In genomic region chr22:26589367-26589844, GRCh38 we compare ENCODE assay signal across 8 cellular contexts. TPM values are rescaled to one million over a fixed set of nuclear protein-coding genes. Genes with fewer than 3 reads are reported as not detected.
DNase-seq lines count a peak whose midpoint lies in the region; ATAC-seq and TF ChIP-seq lines count a peak whose summit lies in the region.

No MANE protein-coding gene starts in this region.

- H4K5ac ChIP-seq in H9 (ENCODE audit: insufficient read length, low read depth, low read length): no peak overlapping the region

- H3K27ac ChIP-seq in CD4-positive, alpha-beta memory T cell (ENCODE audit: low read depth, low read length): peak overlapping the region; percentile 66
- H3K27ac ChIP-seq in H9 (ENCODE audit: insufficient read length, low read depth, low read length) (no peak overlapping the region), OCI-LY7 (ENCODE audit: low read depth, low read length, poor library complexity, severe bottlenecking) (no peak overlapping the region), sigmoid colon (peak overlapping the region; percentile 75 to 80 (median 78))

- no peak overlapping the region for H2BK120ac ChIP-seq in H9 (ENCODE audit: low read depth, low read length, poor library complexity, severe bottlenecking)

- no peak overlapping the region for H2AFZ ChIP-seq in H9 (ENCODE audit: low read length)
- peak overlapping the region; percentile 69 for H2AFZ ChIP-seq in OCI-LY7 (ENCODE audit: low read length)

- H3K4me2 ChIP-seq in H9 (ENCODE audit: insufficient read depth, insufficient read length, low read length) (peak overlapping the region; percentile 79), OCI-LY7 (ENCODE audit: low read length) (peak overlapping the region; percentile 77)

- no TSS peak for BruUV-seq in OCI-LY7 (replicated peaks; lab: Mats Ljungman, UMichigan)

- H4K20me1 ChIP-seq in H9 (ENCODE audit: control insufficient read depth, insufficient read depth, insufficient read length) (no peaks in the 10 kb centered on the region), OCI-LY7 (ENCODE audit: insufficient read depth, low read length) (no peaks in the 10 kb centered on the region)

- H3K14ac ChIP-seq in H9 (ENCODE audit: insufficient read depth, low read length): peak overlapping the region; percentile 11; the same call in 1 of the 2 replicates

- no peaks in the 10 kb centered on the region for H3K9me3 ChIP-seq in CD4-positive, alpha-beta memory T cell (ENCODE audit: control insufficient read depth in 1 of 2, low read length in 2 of 2)
- H3K9me3 ChIP-seq in H9 (ENCODE audit: control insufficient read depth, low read depth, low read length) (no peaks in the 10 kb centered on the region), OCI-LY7 (ENCODE audit: low read length) (peaks cover 5% of the 10 kb centered on the region; the same call in 1 of the 2 replicates), sigmoid colon (no peaks in the 10 kb centered on the region)

- no peak for TF ChIP-seq EP300 in sigmoid colon (IDR thresholded peaks at IDR 0.05)

- no peaks in the 10 kb centered on the region for H3K27me3 ChIP-seq in CD4-positive, alpha-beta memory T cell (ENCODE audit: insufficient read depth, low read length)
- H3K27me3 ChIP-seq in H9 (ENCODE audit: insufficient read depth, low read length) (no peaks in the 10 kb centered on the region), sigmoid colon (no peaks in the 10 kb centered on the region)

- H3K23ac ChIP-seq in H9 (ENCODE audit: insufficient read length, low read depth, low read length): no peak overlapping the region

- POLR2A ChIA-PET in CD4-positive, alpha-beta memory T cell (lab: Charles Lee; ENCODE audit: partially characterized antibody): interaction anchor here (1.2 to 2.8 kb wide), 7 partner anchors 9 to 106 kb away, joined by 3 to 13 read pairs (median 8); partner anchors contain the start of genes HPS4, SRRD and TFIP11
- POLR2A ChIA-PET in OCI-LY7 (lab: Charles Lee): no interaction called here
- POLR2A ChIA-PET in activated naive CD8-positive, alpha-beta T cell treated with anti-CD3 and anti-CD28 coated beads, Interleukin-2, amount 10 ng/mL, durations not matched to agents 7 days and 5 days (lab: Charles Lee): interaction anchor here (0.8 to 1.9 kb wide), 3 partner anchors 9 to 83 kb away, joined by 3 to 5 read pairs (median 4); no protein-coding TSS in a partner anchor

- peaks cover 2% of the 10 kb centered on the region for H3K79me1 ChIP-seq in H9 (ENCODE audit: insufficient read depth, low read depth, low read length, poor library complexity, severe bottlenecking)

- CTCF ChIA-PET in CD4-positive, alpha-beta memory T cell (lab: Charles Lee; ENCODE audit: partially characterized antibody): no interaction called here
- CTCF ChIA-PET in OCI-LY7 (lab: Charles Lee; ENCODE audit: unreplicated experiment): interaction anchor here (0.6 kb wide), 1 partner anchor 1393 kb away, joined by 3 read pairs; no protein-coding TSS in a partner anchor

- no peak overlapping the region for H2BK12ac ChIP-seq in H9 (ENCODE audit: insufficient read length, low read depth, low read length)

- peaks cover 0 to 10% of the 10 kb centered on the region in 2 donors for H3K36me3 Mint-ChIP-seq in CD4-positive, alpha-beta memory T cell
- H3K36me3 Mint-ChIP-seq in H9 (ENCODE audit: insufficient read depth in 1 of 3, low read depth in 3 of 3): peaks cover 13 to 16% (median 14%) of the 10 kb centered on the region in 3 experiments
- H3K36me3 Mint-ChIP-seq in activated naive CD8-positive, alpha-beta T cell treated with anti-CD3 and anti-CD28 coated beads, Interleukin-2, amount 10 ng/mL, durations not matched to agents 7 days and 5 days: peaks cover 5% of the 10 kb centered on the region

- no peak overlapping the region for H3T11ph ChIP-seq in H9 (ENCODE audit: low read length)

- H3K9me2 ChIP-seq in OCI-LY7 (ENCODE audit: insufficient read depth, low read length): no peaks in the 10 kb centered on the region

- DNase-seq in CD4-positive, alpha-beta memory T cell: peak in 3 of 5 donors; percentile 30 to 48 (median 32)
- no peak for DNase-seq in H9
- DNase-seq in OCI-LY7 (ENCODE audit: low spot score): peak; percentile 28
- DNase-seq in activated naive CD8-positive, alpha-beta T cell treated with anti-CD3 and anti-CD28 coated beads, Interleukin-2, amount 10 ng/mL, durations not matched to agents 7 days and 5 days: peak; percentile 63
- peak; percentile 59 for DNase-seq in hepatic stellate cell (ENCODE audit: low spot score)
- no peak for DNase-seq in sigmoid colon
- no peak for DNase-seq in COR-L47 (lab: John Stamatoyannopoulos, UW)
- no peak for DNase-seq in DMS114 treated with DMSO at 0.1 percent for 48 hours (lab: John Stamatoyannopoulos, UW; ENCODE audit: unreplicated experiment)

- H3K23me2 ChIP-seq in H9 (ENCODE audit: insufficient read length, low read depth, low read length, poor library complexity, severe bottlenecking): no peaks in the 10 kb centered on the region

- no peak overlapping the region for H2BK15ac ChIP-seq in H9 (ENCODE audit: low read depth, low read length)

- no peaks in the 10 kb centered on the region for H3K27me3 Mint-ChIP-seq in CD4-positive, alpha-beta memory T cell
- H3K27me3 Mint-ChIP-seq in H9 (ENCODE audit: low read depth): peaks cover 3% of the 10 kb centered on the region
- H3K27me3 Mint-ChIP-seq in activated naive CD8-positive, alpha-beta T cell treated with anti-CD3 and anti-CD28 coated beads, Interleukin-2, amount 10 ng/mL, durations not matched to agents 7 days and 5 days: no peaks in the 10 kb centered on the region

- no peaks in the 10 kb centered on the region for H3K36me3 ChIP-seq in CD4-positive, alpha-beta memory T cell (ENCODE audit: insufficient read depth, low read length)
- peaks cover 4% of the 10 kb centered on the region; the same call in 1 of the 2 replicates for H3K36me3 ChIP-seq in OCI-LY7 (ENCODE audit: insufficient read depth, low read length)
- H3K36me3 ChIP-seq in sigmoid colon: no peaks in the 10 kb centered on the region

- TF ChIP-seq CTCF in H9 (conservative IDR thresholded peaks at IDR 0.05) (no peak), OCI-LY7 (conservative IDR thresholded peaks at IDR 0.05; ENCODE audit: low read length) (no peak), sigmoid colon (IDR thresholded peaks at IDR 0.05) (no peak)

- H3K56ac ChIP-seq in H9 (ENCODE audit: insufficient read length, low read depth, low read length): no peak overlapping the region

- no peak overlapping the region for H2BK20ac ChIP-seq in H9 (ENCODE audit: low read depth, low read length, poor library complexity, severe bottlenecking)

- H3K4me3 Mint-ChIP-seq in CD4-positive, alpha-beta memory T cell: peak overlapping the region; percentile 89 to 94 (median 90)
- peak overlapping the region; percentile 85 to 93 for H3K4me3 Mint-ChIP-seq in H9
- H3K4me3 Mint-ChIP-seq in activated naive CD8-positive, alpha-beta T cell treated with anti-CD3 and anti-CD28 coated beads, Interleukin-2, amount 10 ng/mL, durations not matched to agents 7 days and 5 days: peak overlapping the region; percentile 95

- H3K79me2 ChIP-seq in H9 (ENCODE audit: insufficient read depth, low read length): peaks cover 28% of the 10 kb centered on the region; the same call in 1 of the 2 replicates
- H3K79me2 ChIP-seq in OCI-LY7 (ENCODE audit: insufficient read depth, low read depth, low read length): peaks cover 10% of the 10 kb centered on the region; the same call in 1 of the 2 replicates

- no peak for TF ChIP-seq POLR2A in sigmoid colon (IDR thresholded peaks at IDR 0.05)

- H3K4me3 ChIP-seq in CD4-positive, alpha-beta memory T cell (ENCODE audit: low read length in 2 of 2): peak overlapping the region; percentile 69 to 78
- H3K4me3 ChIP-seq in OCI-LY7 (ENCODE audit: low read depth, low read length, poor library complexity, severe bottlenecking) (peak overlapping the region; percentile 91), sigmoid colon (peak overlapping the region; percentile 65 to 85 (median 78))

- peaks cover 0 to 2% (median 0%) of the 10 kb centered on the region in 8 donors for H3K9me3 Mint-ChIP-seq in CD4-positive, alpha-beta memory T cell
- H3K9me3 Mint-ChIP-seq in H9: peaks cover 0 to 3% of the 10 kb centered on the region in 2 experiments; a peak in 2 of 5 replicates
- no peaks in the 10 kb centered on the region for H3K9me3 Mint-ChIP-seq in activated naive CD8-positive, alpha-beta T cell treated with anti-CD3 and anti-CD28 coated beads, Interleukin-2, amount 10 ng/mL, durations not matched to agents 7 days and 5 days

- H3K4me1 ChIP-seq in CD4-positive, alpha-beta memory T cell (ENCODE audit: insufficient read depth, low read length): peaks cover 83% of the 10 kb centered on the region
- H3K4me1 ChIP-seq in H9 (ENCODE audit: insufficient read depth, low read length): peaks cover 5% of the 10 kb centered on the region; the same call in 1 of the 2 replicates
- H3K4me1 ChIP-seq in OCI-LY7 (ENCODE audit: insufficient read depth, low read length, poor library complexity, severe bottlenecking): peaks cover 44% of the 10 kb centered on the region
- peaks cover 4 to 19% (median 12%) of the 10 kb centered on the region in 4 donors for H3K4me1 ChIP-seq in sigmoid colon

- intact Hi-C loops in CD4-positive, alpha-beta memory T cell (cut with micrococcal nuclease): no loop called here
- intact Hi-C loops in OCI-LY7 (cut with micrococcal nuclease; ENCODE audit: unreplicated experiment): loop anchor here (1.0 kb wide), 1 partner anchor 9 kb away; no protein-coding TSS in a partner anchor
- intact Hi-C loops in sigmoid colon (cut with DNase I): no loop called here

- H2AK5ac ChIP-seq in H9 (ENCODE audit: insufficient read length, low read length): no peak overlapping the region

- H3K4me1 Mint-ChIP-seq in CD4-positive, alpha-beta memory T cell: peaks cover 45 to 86% (median 65%) of the 10 kb centered on the region in 4 donors
- peaks cover 44 to 56% of the 10 kb centered on the region in 2 experiments for H3K4me1 Mint-ChIP-seq in H9
- H3K4me1 Mint-ChIP-seq in activated naive CD8-positive, alpha-beta T cell treated with anti-CD3 and anti-CD28 coated beads, Interleukin-2, amount 10 ng/mL, durations not matched to agents 7 days and 5 days: peaks cover 72% of the 10 kb centered on the region

- ATAC-seq in activated naive CD8-positive, alpha-beta T cell treated with anti-CD3 and anti-CD28 coated beads, Interleukin-2, amount 10 ng/mL, durations not matched to agents 7 days and 5 days (ENCODE audit: low read depth): no peak

- no peak overlapping the region for H3K18ac ChIP-seq in H9 (ENCODE audit: insufficient read length, low read depth, low read length)

- H2BK5ac ChIP-seq in H9 (ENCODE audit: insufficient read length, low read length): no peak overlapping the region

- no peak overlapping the region for H4K8ac ChIP-seq in H9 (replicated peaks; ENCODE audit: insufficient read length, low read depth, low read length)

- H4K91ac ChIP-seq in H9 (ENCODE audit: insufficient read length, low read depth, low read length): no peak overlapping the region

- H3K4ac ChIP-seq in H9 (ENCODE audit: low read depth, low read length): no peak overlapping the region

- H3K9ac ChIP-seq in H9 (ENCODE audit: extremely low read depth, insufficient read length, low read length): peak overlapping the region; percentile 51

- WGBS in H9 (ENCODE audit: extremely low coverage, insufficient read length, low lambda C conversion rate): no CpG with 5 or more reads among the region's 44 CpGs
- 0 to 1% methylated on average over 44 of the region's 44 CpGs for WGBS in sigmoid colon, 2 donors

- H3K27ac Mint-ChIP-seq in CD4-positive, alpha-beta memory T cell: peak overlapping the region; percentile 70 to 92 (median 86)
- H3K27ac Mint-ChIP-seq in H9: peak overlapping the region in 2 of 3 experiments; percentile 57 to 91; a peak in 3 of 7 replicates
- H3K27ac Mint-ChIP-seq in activated naive CD8-positive, alpha-beta T cell treated with anti-CD3 and anti-CD28 coated beads, Interleukin-2, amount 10 ng/mL, durations not matched to agents 7 days and 5 days: peak overlapping the region; percentile 85

RNA-seq across cellular contexts. Expression of gene TPST2, which starts 0.5 kb away (rescaled TPM):
- 10 to 100 TPM; 23.9 to 27.9 TPM for total RNA-seq in CD4-positive, alpha-beta memory T cell
- polyA plus RNA-seq in CD4-positive, alpha-beta memory T cell: 10 to 100 TPM; 46.6 to 47.8 TPM
- total RNA-seq in H9 (2021) (50.1 and 52.2 TPM in 2 replicates), OCI-LY7 (2022) (12.5 and 14.4 TPM in 2 replicates), sigmoid colon (10 to 100 TPM; 15.9 to 24.3 (median 17.2) TPM)
- total RNA-seq in OCI-LY7 (2014; rRNA removed; shearing (Covaris generic)): 19.1 and 19.9 TPM in 2 replicates
- total RNA-seq in activated naive CD8-positive, alpha-beta T cell treated with anti-CD3 and anti-CD28 coated beads, Interleukin-2, amount 10 ng/mL, durations not matched to agents 7 days and 5 days: 10 to 100 TPM; 54.8 to 58.5 TPM
- 10 to 100 TPM in 1 of 3 donors, 1 to 10 TPM in 2; 5.1 to 13.8 (median 5.4) TPM for polyA plus RNA-seq in sigmoid colon

RNA-seq across cellular contexts. Expression of gene CRYBB1, which starts 28.4 kb away (rescaled TPM):
- not detected for total RNA-seq in CD4-positive, alpha-beta memory T cell
- not detected for polyA plus RNA-seq in CD4-positive, alpha-beta memory T cell
- total RNA-seq in H9 (2021) (4.3 and 5.4 TPM in 2 replicates), OCI-LY7 (2022) (0.61 TPM in 1 of 2 replicates, not detected in the other), sigmoid colon (1 to 10 TPM in 1 of 4 donors, under 1 TPM in 1, not detected in 2; 0.82 to 1.8 TPM)
- 0.21 and 0.35 TPM in 2 replicates for total RNA-seq in OCI-LY7 (2014; rRNA removed; shearing (Covaris generic))
- not detected for total RNA-seq in activated naive CD8-positive, alpha-beta T cell treated with anti-CD3 and anti-CD28 coated beads, Interleukin-2, amount 10 ng/mL, durations not matched to agents 7 days and 5 days
- 1 to 10 TPM in 1 of 3 donors, under 1 TPM in 1, not detected in 1; 0.47 to 3.0 TPM for polyA plus RNA-seq in sigmoid colon

RNA-seq across cellular contexts. Expression of gene CRYBA4, which starts 32.4 kb away (rescaled TPM):
- total RNA-seq in CD4-positive, alpha-beta memory T cell: not detected
- polyA plus RNA-seq in CD4-positive, alpha-beta memory T cell: not detected
- total RNA-seq in H9 (2021): 0.37 and 0.52 TPM in 2 replicates
- total RNA-seq in OCI-LY7 (2014; rRNA removed; shearing (Covaris generic)): 3.2 TPM in 1 of 2 replicates, not detected in the other
- total RNA-seq in OCI-LY7 (2022): 1.3 TPM in 1 of 2 replicates, not detected in the other
- not detected for total RNA-seq in activated naive CD8-positive, alpha-beta T cell treated with anti-CD3 and anti-CD28 coated beads, Interleukin-2, amount 10 ng/mL, durations not matched to agents 7 days and 5 days
- total RNA-seq in sigmoid colon: not detected
- polyA plus RNA-seq in sigmoid colon: not detected

Comparison
In these comparisons a context has a peak if more than half of its experiments do, and no peak if none do; other contexts are left out.
1. DNase-seq: peak in CD4-positive, alpha-beta memory T cell (3 of 5), OCI-LY7 (single experiment), activated naive CD8-positive, alpha-beta T cell treated with anti-CD3 and anti-CD28 coated beads, Interleukin-2, amount 10 ng/mL, durations not matched to agents 7 days and 5 days (single experiment) and hepatic stellate cell (single experiment); none in H9 (single experiment), sigmoid colon (single experiment), COR-L47 (single experiment) and DMS114 treated with DMSO at 0.1 percent for 48 hours (single experiment).
2. H3K27ac ChIP-seq: peak in CD4-positive, alpha-beta memory T cell (single experiment) and sigmoid colon (4 of 4); none in H9 (single experiment) and OCI-LY7 (single experiment).
3. Peak in every context shown above with its lines, with median percentiles within 50 percentile points of each other: H3K4me3 ChIP-seq, H3K27ac Mint-ChIP-seq and H3K4me3 Mint-ChIP-seq.